Comparison of ENCODE assay signal across 36 cellular contexts in the genomic region with DNA sequence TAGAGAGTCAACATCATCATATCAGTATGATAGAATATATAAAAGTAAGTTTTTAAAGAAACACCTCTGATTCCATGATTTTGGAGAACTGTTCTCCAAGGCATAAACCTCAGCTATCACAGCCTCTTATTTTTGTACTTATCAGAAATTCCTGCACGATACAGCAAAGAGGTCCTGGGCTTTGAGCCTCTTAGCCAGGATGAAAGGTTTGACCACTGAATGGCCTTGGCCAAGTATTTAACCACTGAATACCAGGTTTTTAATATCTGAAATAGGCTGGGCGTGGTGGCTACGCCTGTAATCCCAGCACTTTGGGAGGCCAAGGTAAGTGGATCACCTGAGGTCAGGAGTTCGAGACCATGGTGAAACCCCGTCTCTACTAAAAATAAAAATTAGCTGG.
"Had no signal": no experiment of that assay in that cellular context is flagged by ENCODE, and none has a peak within 500 bp of the region (broad histone marks: within the 10 kb centered on the region; RNA-seq: fewer than 3 reads in every experiment).

No MANE protein-coding gene starts in this region.

- H3K9me3 Mint-ChIP-seq: activated CD4-positive, alpha-beta memory T cell treated with anti-CD3 and anti-CD28 coated beads, Interleukin-2, amount 10 ng/mL, durations not matched to agents 7 days and 5 days; activated CD4-positive, alpha-beta T cell treated with anti-CD3 and anti-CD28 coated beads, Interleukin-2, amount 10 ng/mL, durations not matched to agents 7 days and 5 days; activated naive CD4-positive, alpha-beta T cell treated with anti-CD3 and anti-CD28 coated beads for 36 hours; activated naive CD8-positive, alpha-beta T cell treated with anti-CD3 and anti-CD28 coated beads for 36 hours; activated T-cell treated with anti-CD3 and anti-CD28 coated beads, Interleukin-2, amount 50 U/mL, for 4 hours; activated T-cell treated with anti-CD3 and anti-CD28 coated beads, Interleukin-2, amount 50 U/mL, for 72 hours; activated T-helper 1 cell treated with anti-CD3 and anti-CD28 coated beads, Interleukin-12 subunit alpha, Interleukin-12 subunit beta, Interleukin-2, Interleukin-4 antibody, amounts not matched to agents 30 ng/mL and 10 ng/mL and 1 ng/mL, durations not matched to agents 14 hours and 24 hours and 36 hours; activated T-helper 17 cell treated with anti-CD3 and anti-CD28 coated beads, Interleukin-2, amount 50 U/mL, for 72 hours; T-helper 2 cell treated with Interferon-gamma antibody and Interleukin-4, amounts not matched to agents 5 μg/mL and 100 μg/mL, for 36 hours had no signal

- H3K4me1 Mint-ChIP-seq: activated T-helper 17 cell treated with anti-CD3 and anti-CD28 coated beads, Interleukin-2, amount 50 U/mL, for 72 hours had no signal

- H3K27ac ChIP-seq: adrenal gland, body of pancreas, brain microvascular endothelial cell, breast epithelium, WERI-Rb-1 had no signal

- H3K27ac Mint-ChIP-seq: activated CD4-positive, alpha-beta memory T cell treated with anti-CD3 and anti-CD28 coated beads, Interleukin-2, amount 10 ng/mL, durations not matched to agents 7 days and 5 days; activated CD4-positive, alpha-beta T cell treated with anti-CD3 and anti-CD28 coated beads for 36 hours; activated CD4-positive, alpha-beta T cell treated with anti-CD3 and anti-CD28 coated beads, Interleukin-2, amount 10 ng/mL, durations not matched to agents 7 days and 5 days; activated CD8-positive, alpha-beta T cell treated with anti-CD3 and anti-CD28 coated beads, Interleukin-2, amount 10 ng/mL, durations not matched to agents 7 days and 5 days; activated naive CD4-positive, alpha-beta T cell treated with anti-CD3 and anti-CD28 coated beads for 36 hours; activated naive CD4-positive, alpha-beta T cell treated with anti-CD3 and anti-CD28 coated beads, Interleukin-2, amount 50 U/mL, for 72 hours; activated naive CD8-positive, alpha-beta T cell treated with anti-CD3 and anti-CD28 coated beads for 36 hours; activated T-cell treated with anti-CD3 and anti-CD28 coated beads, Interleukin-2, amount 50 U/mL, for 72 hours; activated T-helper 1 cell treated with anti-CD3 and anti-CD28 coated beads, Interleukin-12 subunit alpha, Interleukin-12 subunit beta, Interleukin-2, Interleukin-4 antibody, amounts not matched to agents 30 ng/mL and 10 ng/mL and 1 ng/mL, durations not matched to agents 14 hours and 24 hours and 36 hours; activated T-helper 17 cell treated with anti-CD3 and anti-CD28 coated beads, Interleukin-2, amount 50 U/mL, for 72 hours; T-helper 1 cell treated with Interleukin-12 subunit alpha and Interleukin-12 subunit beta and Interleukin-4 antibody, amounts not matched to agents 30 μg/mL and 1 μg/mL, for 36 hours; T-helper 2 cell treated with Interferon-gamma antibody and Interleukin-4, amounts not matched to agents 5 μg/mL and 100 μg/mL, for 36 hours; WTC11 had no signal

- DNase-seq: activated CD4-positive, alpha-beta memory T cell treated with anti-CD3 and anti-CD28 coated beads, Interleukin-2, amount 10 ng/mL, durations not matched to agents 7 days and 5 days; activated CD4-positive, alpha-beta T cell treated with anti-CD3 and anti-CD28 coated beads for 1 hour; activated CD4-positive, alpha-beta T cell treated with anti-CD3 and anti-CD28 coated beads for 36 hours; activated CD4-positive, alpha-beta T cell treated with anti-CD3 and anti-CD28 coated beads for 48 hours; activated CD4-positive, alpha-beta T cell treated with anti-CD3 and anti-CD28 coated beads, Interleukin-2, amount 10 ng/mL, durations not matched to agents 7 days and 5 days; activated CD4-positive, alpha-beta T cell treated with anti-CD3 and anti-CD28 coated beads, Interleukin-2, amount 50 U/mL, for 48 hours; activated CD4-positive, CD25-positive, alpha-beta regulatory T cell; activated CD8-positive, alpha-beta memory T cell treated with anti-CD3 and anti-CD28 coated beads, Interleukin-2, amount 50 U/mL, for 48 hours; activated CD8-positive, alpha-beta T cell treated with anti-CD3 and anti-CD28 coated beads, Interleukin-2, amount 10 ng/mL, durations not matched to agents 7 days and 5 days; activated effector memory CD4-positive, alpha-beta T cell treated with anti-CD3 and anti-CD28 coated beads, Interleukin-2, amount 50 U/mL, for 16 hours; activated gamma-delta T cell treated with Interleukin-2 at 50 U/mL for 16 hours; activated naive CD4-positive, alpha-beta T cell; activated naive CD4-positive, alpha-beta T cell treated with anti-CD3 and anti-CD28 coated beads for 36 hours; activated naive CD4-positive, alpha-beta T cell treated with anti-CD3 and anti-CD28 coated beads, Interleukin-2, amount 50 U/mL, for 16 hours; activated naive CD8-positive, alpha-beta T cell treated with anti-CD3 and anti-CD28 coated beads for 36 hours; activated T-cell treated with anti-CD3 and anti-CD28 coated beads, Interleukin-2, amount 50 U/mL, for 4 hours; activated T-cell treated with anti-CD3 and anti-CD28 coated beads, Interleukin-2, amount 50 U/mL, for 72 hours; adrenal gland; amniotic stem cell; aorta; body of pancreas; brain microvascular endothelial cell; central memory CD4-positive, alpha-beta T cell; SW 1271; T-helper 1 cell; T-helper 2 cell; T-helper 9 cell; WERI-Rb-1 had no signal

- H3K4me3 Mint-ChIP-seq: activated CD4-positive, alpha-beta memory T cell treated with anti-CD3 and anti-CD28 coated beads, Interleukin-2, amount 10 ng/mL, durations not matched to agents 7 days and 5 days; activated CD4-positive, alpha-beta T cell treated with anti-CD3 and anti-CD28 coated beads for 36 hours; activated CD4-positive, alpha-beta T cell treated with anti-CD3 and anti-CD28 coated beads, Interleukin-2, amount 10 ng/mL, durations not matched to agents 7 days and 5 days; activated CD8-positive, alpha-beta T cell treated with anti-CD3 and anti-CD28 coated beads, Interleukin-2, amount 10 ng/mL, durations not matched to agents 7 days and 5 days; activated naive CD4-positive, alpha-beta T cell treated with anti-CD3 and anti-CD28 coated beads for 36 hours; activated naive CD8-positive, alpha-beta T cell treated with anti-CD3 and anti-CD28 coated beads for 36 hours; activated T-cell treated with anti-CD3 and anti-CD28 coated beads, Interleukin-2, amount 50 U/mL, for 4 hours; activated T-cell treated with anti-CD3 and anti-CD28 coated beads, Interleukin-2, amount 50 U/mL, for 72 hours; activated T-helper 1 cell treated with anti-CD3 and anti-CD28 coated beads, Interleukin-12 subunit alpha, Interleukin-12 subunit beta, Interleukin-2, Interleukin-4 antibody, amounts not matched to agents 30 ng/mL and 10 ng/mL and 1 ng/mL, durations not matched to agents 14 hours and 24 hours and 36 hours; activated T-helper 17 cell treated with anti-CD3 and anti-CD28 coated beads, Interleukin-2, amount 50 U/mL, for 72 hours; T-helper 1 cell treated with Interleukin-12 subunit alpha and Interleukin-12 subunit beta and Interleukin-4 antibody, amounts not matched to agents 30 μg/mL and 1 μg/mL, for 36 hours; T-helper 2 cell treated with Interferon-gamma antibody and Interleukin-4, amounts not matched to agents 5 μg/mL and 100 μg/mL, for 36 hours; WTC11 had no signal

- ATAC-seq: activated CD4-positive, alpha-beta T cell treated with anti-CD3 and anti-CD28 coated beads for 36 hours; activated CD4-positive, CD25-positive, alpha-beta regulatory T cell treated with anti-CD3 and anti-CD28 coated beads, Interleukin-2, amount 50 U/mL, for 24 hours; activated CD8-positive, alpha-beta T cell treated with anti-CD3 and anti-CD28 coated beads, Interleukin-2, amount 10 ng/mL, durations not matched to agents 7 days and 5 days; activated naive CD4-positive, alpha-beta T cell treated with anti-CD3 and anti-CD28 coated beads, Interleukin-2, amount 50 U/mL, for 72 hours; activated T-cell treated with anti-CD3 and anti-CD28 coated beads, Interleukin-2, amount 50 U/mL, for 4 hours; activated T-cell treated with anti-CD3 and anti-CD28 coated beads, Interleukin-2, amount 50 U/mL, for 72 hours; activated T-helper 17 cell treated with anti-CD3 and anti-CD28 coated beads, Interleukin-2, amount 50 U/mL, for 72 hours; body of pancreas; WTC11 had no signal
